1 cellular context compared by ENCODE assay signal in genomic region chr7:74134117-74134539, GRCh38.
A peak's percentile ranks its signal among the peaks of the same experiment; 100 is the strongest.
TF ChIP-seq lines count a peak whose summit lies in the region.

No MANE protein-coding gene starts in this region.

TF ChIP-seq in K562, 482 proteins besides CTCF, POLR2A, EP300 and RAD21 (continued from another document and continues in another):
- no peak for TF ChIP-seq ZNF280B (CRISPR knock-in tag; IDR thresholded peaks at IDR 0.05)
- TF ChIP-seq ZNF589 (CRISPR knock-in tag; IDR thresholded peaks at IDR 0.05; ENCODE audit: low read depth), result no peak
- no peak for TF ChIP-seq PREB (CRISPR knock-in tag; IDR thresholded peaks at IDR 0.05)
- TF ChIP-seq DMBX1 (CRISPR knock-in tag; IDR thresholded peaks at IDR 0.05; ENCODE audit: borderline replicate concordance), result no peak
- no peak for TF ChIP-seq ZNF76 (CRISPR knock-in tag; IDR thresholded peaks at IDR 0.05; ENCODE audit: borderline replicate concordance)
- no peak for TF ChIP-seq ZNF57 (CRISPR knock-in tag; IDR thresholded peaks at IDR 0.05)
- no peak for TF ChIP-seq PRPF4 (IDR thresholded peaks at IDR 0.05; ENCODE audit: insufficient read depth, low read depth, low read length, poor library complexity, severe bottlenecking)
- no peak for TF ChIP-seq CSDE1 (IDR thresholded peaks at IDR 0.05)
- TF ChIP-seq ZNF655 (CRISPR knock-in tag; IDR thresholded peaks at IDR 0.05), result no peak
- TF ChIP-seq SRSF1 (IDR thresholded peaks at IDR 0.05; ENCODE audit: low read depth, low read length), result no peak
- no peak for TF ChIP-seq ZNF23 (CRISPR knock-in tag; IDR thresholded peaks at IDR 0.05)
- no peak for TF ChIP-seq EZH2 (IDR thresholded peaks at IDR 0.05; ENCODE audit: borderline replicate concordance, low read depth, low read length)
- TF ChIP-seq TFAP4 (CRISPR knock-in tag; IDR thresholded peaks at IDR 0.05; ENCODE audit: borderline replicate concordance), result no peak
- TF ChIP-seq FOSL1 (tag; conservative IDR thresholded peaks at IDR 0.05), result no peak
- 0 out of 4 replicates have a peak, but pooled peaks of 1 of the 2 experiments have one; percentile 32 for TF ChIP-seq ZNF318 (IDR thresholded peaks at IDR 0.05; ENCODE audit: borderline replicate concordance in 1 of 2, low read depth in 1 of 2)
- TF ChIP-seq CHD7 (IDR thresholded peaks at IDR 0.05; ENCODE audit: low read depth, low read length), result no peak
- no peak for TF ChIP-seq LEF1 (IDR thresholded peaks at IDR 0.05)
- TF ChIP-seq NR4A1 (CRISPR knock-in tag; IDR thresholded peaks at IDR 0.05), result no peak
- no peak for TF ChIP-seq NR4A1 (tag; IDR thresholded peaks at IDR 0.05)
- TF ChIP-seq BMI1 (IDR thresholded peaks at IDR 0.05; ENCODE audit: low read length), result no peak
- no peak for TF ChIP-seq ZNF780A (CRISPR knock-in tag; IDR thresholded peaks at IDR 0.05)
- no peak for TF ChIP-seq UBTF (IDR thresholded peaks at IDR 0.05; ENCODE audit: borderline replicate concordance in 1 of 2, low read depth in 2 of 2, low read length in 2 of 2)
